ENCODE assay signal across 13 cellular contexts in genomic region chr1:8378202-8378601, GRCh38.
DNase-seq lines count a peak whose midpoint lies in the region; ATAC-seq and TF ChIP-seq lines count a peak whose summit lies in the region.
"Had no signal": no experiment of that assay in that cellular context is flagged by ENCODE, and none has a peak within 500 bp of the region (broad histone marks: within the 10 kb centered on the region; RNA-seq: fewer than 3 reads in every experiment).

No MANE protein-coding gene starts in this region.

- H3K9me3 ChIP-seq in esophagus squamous epithelium: no peaks in the 10 kb centered on the region
- H3K9me3 ChIP-seq: Caco-2 had no signal

- H3K27ac Mint-ChIP-seq in nephron: peak overlapping the region; percentile 94 to 98 (median 95)
- H3K27ac Mint-ChIP-seq: stimulated activated naive CD8-positive, alpha-beta T cell treated with anti-CD3 and anti-CD28 coated beads, Interleukin-15, Interleukin-2, amounts not matched to agents 100 ng/mL and 50 ng/mL, for 24 hours had no signal

- H3K4me1 ChIP-seq in esophagus squamous epithelium: peaks cover 36 to 98% (median 60%) of the 10 kb centered on the region in 3 donors

- peaks cover 33% of the 10 kb centered on the region for H3K36me3 Mint-ChIP-seq in nephron (ENCODE audit: low read depth)

- no peak for ATAC-seq in HG02981 (IDR thresholded peaks at IDR 0.05; ENCODE audit: unreplicated experiment)

- H3K9me3 Mint-ChIP-seq in nephron: no peaks in the 10 kb centered on the region
- H3K9me3 Mint-ChIP-seq: dendritic cell treated with granulocyte-macrophage colony-stimulating factor and Interleukin-4, amounts not matched to agents 40 ng/mL and 50 ng/mL, for 4 days; stimulated activated naive CD8-positive, alpha-beta T cell treated with anti-CD3 and anti-CD28 coated beads, Interleukin-15, Interleukin-2, amounts not matched to agents 100 ng/mL and 50 ng/mL, for 24 hours had no signal

- H3K4me3 Mint-ChIP-seq in nephron: peak overlapping the region in 2 of 3 experiments; percentile 43 to 51
- H3K4me3 Mint-ChIP-seq: dendritic cell treated with granulocyte-macrophage colony-stimulating factor and Interleukin-4, amounts not matched to agents 40 ng/mL and 50 ng/mL, for 4 days; stimulated activated naive CD8-positive, alpha-beta T cell treated with anti-CD3 and anti-CD28 coated beads, Interleukin-15, Interleukin-2, amounts not matched to agents 100 ng/mL and 50 ng/mL, for 24 hours had no signal

- H3K4me3 ChIP-seq in AG10803 (ENCODE audit: low read length): no peak overlapping the region
- no peak overlapping the region for H3K4me3 ChIP-seq in NB4 (ENCODE audit: low read depth, low read length)
- no peak overlapping the region for H3K4me3 ChIP-seq in esophagus squamous epithelium

- TF ChIP-seq POLR2A in NB4 (IDR thresholded peaks at IDR 0.05; ENCODE audit: extremely low read depth, insufficient read length) (no peak), esophagus squamous epithelium (IDR thresholded peaks at IDR 0.05) (no peak)

- no peaks in the 10 kb centered on the region for H3K27me3 Mint-ChIP-seq in nephron (ENCODE audit: low read depth)
- H3K27me3 Mint-ChIP-seq: dendritic cell treated with granulocyte-macrophage colony-stimulating factor and Interleukin-4, amounts not matched to agents 40 ng/mL and 50 ng/mL, for 4 days; stimulated activated naive CD8-positive, alpha-beta T cell treated with anti-CD3 and anti-CD28 coated beads, Interleukin-15, Interleukin-2, amounts not matched to agents 100 ng/mL and 50 ng/mL, for 24 hours had no signal

- H3K27me3 ChIP-seq in esophagus squamous epithelium: no peaks in the 10 kb centered on the region

- H3K27ac ChIP-seq in esophagus squamous epithelium: peak overlapping the region; percentile 54 to 87 (median 84)

- intact Hi-C loops in esophagus squamous epithelium (cut with DNase I): no loop called here

- peak; percentile 27 for DNase-seq in AG10803 (ENCODE audit: low read depth)
- peak; percentile 67 for DNase-seq in NB4 (ENCODE audit: low read depth)
- DNase-seq in esophagus squamous epithelium (lab: John Stamatoyannopoulos, UW): no peak
- DNase-seq in islet precursor cell: no peak
- no peak for DNase-seq in NCI-H146 (lab: John Stamatoyannopoulos, UW)
- DNase-seq in DMS53 treated with DMSO at 0.1 percent for 48 hours (lab: John Stamatoyannopoulos, UW; ENCODE audit: unreplicated experiment): no peak
- DNase-seq: activated CD8-positive, alpha-beta memory T cell treated with anti-CD3 and anti-CD28 coated beads for 24 hours; KG1 had no signal

- 37 to 43% methylated on average over 3 of the region's 4 CpGs for WGBS in esophagus squamous epithelium, 2 donors

- peaks cover 84% of the 10 kb centered on the region for H3K4me1 Mint-ChIP-seq in nephron

- no peak for TF ChIP-seq CTCF in AG10803 (conservative IDR thresholded peaks at IDR 0.05; ENCODE audit: low read length)
- no peak for TF ChIP-seq CTCF in NB4 (IDR thresholded peaks at IDR 0.05; ENCODE audit: low read depth, low read length)
- no peak for TF ChIP-seq CTCF in esophagus squamous epithelium (IDR thresholded peaks at IDR 0.05)
- TF ChIP-seq CTCF in nephron (IDR thresholded peaks at IDR 0.05; ENCODE audit: unreplicated experiment in 3 of 3): no peak

- H3K36me3 ChIP-seq in esophagus squamous epithelium: peaks cover 0 to 44% (median 0%) of the 10 kb centered on the region in 3 donors

Comparison
In these comparisons a context has a peak if more than half of its experiments do, and no peak if none do; other contexts are left out.
1. DNase-seq: peak in AG10803 (single experiment) and NB4 (single experiment); none in esophagus squamous epithelium (single experiment), islet precursor cell (single experiment), NCI-H146 (single experiment) and DMS53 treated with DMSO at 0.1 percent for 48 hours (single experiment).